ENCODE assay signal across 29 cellular contexts in the genomic region with DNA sequence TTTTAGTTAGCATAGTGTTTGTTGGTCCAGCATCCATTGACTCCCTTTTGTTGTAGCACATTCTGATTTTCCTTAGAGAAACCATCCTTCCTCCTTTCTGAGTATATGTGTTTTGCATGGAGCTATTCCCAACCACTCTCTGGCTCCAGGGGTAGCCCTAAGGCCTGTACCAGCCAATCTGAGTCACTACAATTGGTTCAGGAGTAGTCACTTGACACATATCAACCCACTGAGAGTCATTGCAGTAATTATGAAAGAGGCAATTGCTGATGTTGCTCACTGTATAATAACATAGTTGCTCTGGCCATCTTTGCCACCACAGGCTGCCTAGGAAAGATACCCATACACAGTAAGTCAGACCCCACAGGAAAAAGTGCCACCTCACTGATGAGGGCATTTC.
DNase-seq lines count a peak whose midpoint lies in the region; ATAC-seq and TF ChIP-seq lines count a peak whose summit lies in the region.
"Had no signal": no experiment of that assay in that cellular context is flagged by ENCODE, and none has a peak within 500 bp of the region (broad histone marks: within the 10 kb centered on the region; RNA-seq: fewer than 3 reads in every experiment).

No MANE protein-coding gene starts in this region.

- CTCF ChIA-PET in RWPE1 (lab: Yijun Ruan, JAX), result interaction anchor here (0.6 kb wide), 1 partner anchor 391 kb away, joined by 7 read pairs; no protein-coding TSS in a partner anchor

- peaks cover 29% of the 10 kb centered on the region; the same call in 1 of the 2 replicates for H3K4me1 Mint-ChIP-seq in HFFc6 (ENCODE audit: low read depth)
- H3K4me1 Mint-ChIP-seq: activated naive CD8-positive, alpha-beta T cell treated with anti-CD3 and anti-CD28 coated beads for 36 hours; stimulated activated effector memory CD8-positive, alpha-beta T cell treated with anti-CD3 and anti-CD28 coated beads, Interleukin-12 subunit alpha, Interleukin-12 subunit beta, amount 100 ng/mL, for 72 hours had no signal

- H3K27ac ChIP-seq in osteoblast (ENCODE audit: low read depth, low read length) (peak overlapping the region; percentile 25), RWPE1 (no peak overlapping the region)
- H3K27ac ChIP-seq: neural progenitor cell, PC-9, suprapubic skin had no signal

- TF ChIP-seq CTCF in HFFc6 (IDR thresholded peaks at IDR 0.05) (no peak), osteoblast (IDR thresholded peaks at IDR 0.05; ENCODE audit: extremely low read depth, low read depth, low read length) (no peak), RWPE1 (conservative IDR thresholded peaks at IDR 0.05; ENCODE audit: low read depth) (no peak)

- peak; percentile 19 for DNase-seq in HFFc6
- peak; percentile 49 for DNase-seq in T1000 (lab: John Stamatoyannopoulos, UW)
- peak; percentile 6 for DNase-seq in fibroblast of gingiva (ENCODE audit: low read depth)
- DNase-seq in osteoblast (ENCODE audit: insufficient read length, low spot score, missing footprints), result no peak
- no peak for DNase-seq in RWPE1 (ENCODE audit: low spot score)
- DNase-seq: activated CD4-positive, alpha-beta T cell treated with anti-CD3 and anti-CD28 coated beads for 4 hours; activated CD8-positive, alpha-beta memory T cell treated with anti-CD3 and anti-CD28 coated beads for 24 hours; activated effector memory CD4-positive, alpha-beta T cell treated with anti-CD3 and anti-CD28 coated beads, Interleukin-2, amount 50 U/mL, for 16 hours; activated naive CD8-positive, alpha-beta T cell treated with anti-CD3 and anti-CD28 coated beads for 36 hours; activated T-cell treated with anti-CD3 and anti-CD28 coated beads, Interleukin-2, amount 50 U/mL, for 1 hour; C1 segment of cervical spinal cord; COR-L47; DMS79; left colon; NCI-H1048; NCI-H1694 treated with DMSO at 0.1 percent for 48 hours; NCI-H524 treated with DMSO at 0.1 percent for 48 hours; PC-9; posterior cingulate gyrus; right cardiac atrium; stimulated activated CD4-positive, alpha-beta T cell treated with anti-CD3 and anti-CD28 coated beads, Interleukin-12 subunit alpha, Interleukin-12 subunit beta, amount 100 ng/mL, for 4 hours; stimulated activated CD4-positive, alpha-beta T cell treated with anti-CD3 and anti-CD28 coated beads, Interleukin-4, amount 100 ng/mL, for 1 hour had no signal

- no peak overlapping the region for H3K4me3 Mint-ChIP-seq in HFFc6
- H3K4me3 Mint-ChIP-seq: activated naive CD8-positive, alpha-beta T cell treated with anti-CD3 and anti-CD28 coated beads for 36 hours; GM23338; neural progenitor cell; stimulated activated effector memory CD8-positive, alpha-beta T cell treated with anti-CD3 and anti-CD28 coated beads, Interleukin-12 subunit alpha, Interleukin-12 subunit beta, amount 100 ng/mL, for 72 hours had no signal

- H3K27me3 ChIP-seq in osteoblast (ENCODE audit: insufficient read depth, low read length), result no peaks in the 10 kb centered on the region
- H3K27me3 ChIP-seq: neural progenitor cell, suprapubic skin had no signal

- peaks cover 33% of the 10 kb centered on the region for H3K4me1 ChIP-seq in osteoblast (ENCODE audit: insufficient read depth, low read length)
- H3K4me1 ChIP-seq: neural progenitor cell, suprapubic skin had no signal

- H3K9me3 Mint-ChIP-seq in HFFc6, result no peaks in the 10 kb centered on the region
- H3K9me3 Mint-ChIP-seq: activated naive CD8-positive, alpha-beta T cell treated with anti-CD3 and anti-CD28 coated beads for 36 hours; GM23338; neural progenitor cell had no signal

- H3K27ac Mint-ChIP-seq in HFFc6, result no peak overlapping the region
- H3K27ac Mint-ChIP-seq: activated naive CD8-positive, alpha-beta T cell treated with anti-CD3 and anti-CD28 coated beads for 36 hours; GM23338; neural progenitor cell; stimulated activated effector memory CD8-positive, alpha-beta T cell treated with anti-CD3 and anti-CD28 coated beads, Interleukin-12 subunit alpha, Interleukin-12 subunit beta, amount 100 ng/mL, for 72 hours had no signal

- no peaks in the 10 kb centered on the region for H3K36me3 ChIP-seq in osteoblast (ENCODE audit: insufficient read depth, low read length)
- H3K36me3 ChIP-seq: neural progenitor cell, suprapubic skin had no signal

- no peak overlapping the region for H3K4me3 ChIP-seq in osteoblast (ENCODE audit: insufficient read depth, low read length)
- H3K4me3 ChIP-seq: GM23338, neural progenitor cell, PC-9, suprapubic skin had no signal

- H3K4me2 ChIP-seq in osteoblast (ENCODE audit: insufficient read depth, low read length), result no peak overlapping the region
- H3K4me2 ChIP-seq: GM23338, neural progenitor cell, PC-9 had no signal

- H3K79me2 ChIP-seq in osteoblast (ENCODE audit: insufficient read depth, low read length), result no peaks in the 10 kb centered on the region

- no peaks in the 10 kb centered on the region for H3K27me3 Mint-ChIP-seq in HFFc6 (ENCODE audit: insufficient read depth)
- H3K27me3 Mint-ChIP-seq: activated naive CD8-positive, alpha-beta T cell treated with anti-CD3 and anti-CD28 coated beads for 36 hours had no signal

- no peak overlapping the region for H2AFZ ChIP-seq in osteoblast (ENCODE audit: low read length)
- H2AFZ ChIP-seq: GM23338, neural progenitor cell, PC-9 had no signal

- ATAC-seq in GM18511 (IDR thresholded peaks at IDR 0.05; ENCODE audit: unreplicated experiment) (no peak), GM21390 (IDR thresholded peaks at IDR 0.05; ENCODE audit: unreplicated experiment) (no peak), HG03460 (IDR thresholded peaks at IDR 0.05; ENCODE audit: unreplicated experiment) (no peak)
- ATAC-seq: GM23338; left colon; right cardiac atrium; stimulated activated effector memory CD8-positive, alpha-beta T cell treated with anti-CD3 and anti-CD28 coated beads, Interleukin-12 subunit alpha, Interleukin-12 subunit beta, amount 100 ng/mL, for 72 hours had no signal

- no peaks in the 10 kb centered on the region for H4K20me1 ChIP-seq in osteoblast (ENCODE audit: insufficient read depth, low read length)

- no peaks in the 10 kb centered on the region for H3K9me3 ChIP-seq in osteoblast (ENCODE audit: low read depth, low read length)
- H3K9me3 ChIP-seq: suprapubic skin had no signal

- H3K36me3 Mint-ChIP-seq in HFFc6 (ENCODE audit: low read depth), result no peaks in the 10 kb centered on the region
- H3K36me3 Mint-ChIP-seq: activated naive CD8-positive, alpha-beta T cell treated with anti-CD3 and anti-CD28 coated beads for 36 hours; neural progenitor cell; stimulated activated effector memory CD8-positive, alpha-beta T cell treated with anti-CD3 and anti-CD28 coated beads, Interleukin-12 subunit alpha, Interleukin-12 subunit beta, amount 100 ng/mL, for 72 hours had no signal

- POLR2A ChIA-PET in RWPE1 (lab: Yijun Ruan, JAX; ENCODE audit: low non-redundant PET), result no interaction called here

Comparison
In these comparisons a context has a peak if more than half of its experiments do, and no peak if none do; other contexts are left out.
1. DNase-seq: peak in HFFc6 (single experiment), T1000 (single experiment) and fibroblast of gingiva (single experiment); none in osteoblast (single experiment) and RWPE1 (single experiment).